8 cellular contexts compared by ENCODE assay signal in genomic region chr17:41917192-41917591, GRCh38. TPM values are rescaled to one million over a fixed set of nuclear protein-coding genes. Genes with fewer than 3 reads are reported as not detected.
DNase-seq lines count a peak whose midpoint lies in the region; ATAC-seq, FAIRE-seq and TF ChIP-seq lines count a peak whose summit lies in the region.

No MANE protein-coding gene starts in this region.

- no peaks in the 10 kb centered on the region for H3K27me3 Mint-ChIP-seq in MCF 10A (ENCODE audit: insufficient read depth, unreplicated experiment)

- ATAC-seq in IMR-90 (ENCODE audit: low read depth) (no peak), GM18511 (IDR thresholded peaks at IDR 0.05; ENCODE audit: unreplicated experiment) (no peak), HG03342 (IDR thresholded peaks at IDR 0.05; ENCODE audit: unreplicated experiment) (no peak)

- TF ChIP-seq CTCF in IMR-90 (conservative IDR thresholded peaks at IDR 0.05; ENCODE audit: low read depth, low read length) (no peak), MCF 10A (IDR thresholded peaks at IDR 0.05; ENCODE audit: unreplicated experiment) (no peak)

- H3K36me3 Mint-ChIP-seq in MCF 10A (ENCODE audit: insufficient read depth, unreplicated experiment): peaks cover 26% of the 10 kb centered on the region

- TF ChIP-seq POLR2A in IMR-90 (IDR thresholded peaks at IDR 0.05; ENCODE audit: low read depth, low read length): peak; percentile 70; the same call in 1 of the 2 replicates
- TF ChIP-seq POLR2A in H54 (IDR thresholded peaks at IDR 0.05; ENCODE audit: low read depth, low read length): no peak

- H3K27ac Mint-ChIP-seq in MCF 10A (ENCODE audit: low read depth, unreplicated experiment): peak overlapping the region; percentile 16

- intact Hi-C loops in IMR-90 (cut with micrococcal nuclease): no loop called here
- intact Hi-C loops in MCF 10A (cut with micrococcal nuclease): no loop called here

- H2AFZ ChIP-seq in IMR-90 (replicated peaks; ENCODE audit: low read length, poor library complexity): no peak overlapping the region

- H3K4ac ChIP-seq in IMR-90 (ENCODE audit: low read depth, low read length): no peak overlapping the region

- 43% methylated on average over 1 of the region's 4 CpGs; no CpG with 5 or more reads in 1 of the 2 experiments for WGBS in IMR-90 (ENCODE audit: extremely low coverage in 2 of 2, insufficient read length in 1 of 2), 2 experiments

- no peak for TF ChIP-seq RAD21 in IMR-90 (IDR thresholded peaks at IDR 0.05; ENCODE audit: low read length)

- peak overlapping the region; percentile 72; the same call in 1 of the 2 replicates for H3K4me3 ChIP-seq in IMR-90 (ENCODE audit: insufficient read depth, low read depth, low read length)

- peaks cover 15% of the 10 kb centered on the region for H3K36me3 ChIP-seq in IMR-90 (ENCODE audit: control insufficient read depth, insufficient read depth, low read length)

- no peak overlapping the region; a peak in 1 of 4 replicates for H4K8ac ChIP-seq in IMR-90 (ENCODE audit: low read depth in 2 of 2, low read length in 2 of 2)

- CTCF ChIA-PET in IMR-90 (lab: Yijun Ruan, JAX): no interaction called here
- CTCF ChIA-PET in MCF 10A (lab: Yijun Ruan, JAX): interaction anchor here (0.5 to 0.8 kb wide), 3 partner anchors 60 to 108 kb away, joined by 3 to 5 read pairs (median 3); no protein-coding TSS in a partner anchor

- peak overlapping the region; percentile 86 for H3K23ac ChIP-seq in IMR-90 (ENCODE audit: low read depth, low read length)

- BruUV-seq in IMR-90 (replicated peaks; lab: Mats Ljungman, UMichigan): no TSS peak
- no TSS peak for BruUV-seq in MCF 10A (replicated peaks; lab: Mats Ljungman, UMichigan)

- no peak overlapping the region for H2BK20ac ChIP-seq in IMR-90 (ENCODE audit: low read depth, low read length)

- H3K9me1 ChIP-seq in IMR-90 (ENCODE audit: insufficient read depth, low read length): peaks cover 39% of the 10 kb centered on the region

- H2AK9ac ChIP-seq in IMR-90 (replicated peaks; ENCODE audit: low read depth, low read length, poor library complexity): peak overlapping the region; percentile 1

- no peaks in the 10 kb centered on the region for H3K9me3 Mint-ChIP-seq in MCF 10A (ENCODE audit: unreplicated experiment)

- H3K18ac ChIP-seq in IMR-90 (ENCODE audit: low read depth, low read length): no peak overlapping the region

- peak; percentile 77 for DNase-seq in Ammon's horn (ENCODE audit: low spot score)
- peak; percentile 59 for DNase-seq in IMR-90
- peak; percentile 16 for DNase-seq in MCF 10A (ENCODE audit: unreplicated experiment)
- DNase-seq in medulla oblongata (ENCODE audit: extremely low spot score): peak; percentile 58
- DNase-seq in H54 (ENCODE audit: insufficient read length, low spot score): no peak
- no peak for DNase-seq in putamen (ENCODE audit: low spot score)

- H3K4me1 Mint-ChIP-seq in MCF 10A (ENCODE audit: insufficient read depth, unreplicated experiment): peaks cover 30% of the 10 kb centered on the region

- H4K20me1 ChIP-seq in IMR-90 (ENCODE audit: insufficient read depth, low read length): peaks cover 61% of the 10 kb centered on the region

- H3K14ac ChIP-seq in IMR-90 (replicated peaks; ENCODE audit: low read depth, low read length): peak overlapping the region; percentile 99; the same call in 1 of the 2 replicates

- H3K4me2 ChIP-seq in IMR-90 (ENCODE audit: low read depth, low read length): peak overlapping the region; percentile 95

- H3K79me1 ChIP-seq in IMR-90 (ENCODE audit: low read depth in 1 of 2, low read length in 2 of 2): peaks cover 12 to 68% of the 10 kb centered on the region in 2 experiments

- no peak overlapping the region for H2BK120ac ChIP-seq in IMR-90 (ENCODE audit: low read depth, low read length)

- H2BK5ac ChIP-seq in IMR-90 (ENCODE audit: low read depth, low read length, poor library complexity, severe bottlenecking): no peak overlapping the region

- no peak overlapping the region for H2BK15ac ChIP-seq in IMR-90 (ENCODE audit: low read depth, low read length)

- H3K4me1 ChIP-seq in IMR-90 (ENCODE audit: control insufficient read depth, insufficient read depth, low read length): peaks cover 27% of the 10 kb centered on the region

- no peak overlapping the region for H4K5ac ChIP-seq in IMR-90 (ENCODE audit: low read depth, low read length)

- peak overlapping the region; percentile 5; the same call in 1 of the 2 replicates for H3K27ac ChIP-seq in IMR-90 (ENCODE audit: insufficient read depth, low read length)

- no peak overlapping the region for H4K91ac ChIP-seq in IMR-90 (ENCODE audit: insufficient read depth, low read depth, low read length)

- peak overlapping the region; percentile 87 for H3K9ac ChIP-seq in IMR-90 (ENCODE audit: low read depth, low read length)

- H3K9me3 ChIP-seq in IMR-90 (ENCODE audit: control insufficient read depth, insufficient read depth, low read length): no peaks in the 10 kb centered on the region

- in situ Hi-C loops in IMR-90 (cut with MboI; ENCODE audit: low sequenced_read_pairs): no loop called here

- peak overlapping the region; percentile 87 for H3K4me3 Mint-ChIP-seq in MCF 10A (ENCODE audit: unreplicated experiment)

- no peak overlapping the region for H2AK5ac ChIP-seq in IMR-90 (ENCODE audit: low read depth, low read length)

- FAIRE-seq in H54 (lab: Jason Lieb, UNC): no peak

- no peak overlapping the region for H3K56ac ChIP-seq in IMR-90 (ENCODE audit: extremely low read depth, insufficient read depth, low read length)

- no peaks in the 10 kb centered on the region for H3K27me3 ChIP-seq in IMR-90 (ENCODE audit: control insufficient read depth, insufficient read depth, low read length)

- dilution Hi-C loops in IMR-90 (cut with HindIII; ENCODE audit: low sequenced_read_pairs, unreplicated experiment): no loop called here

- POLR2A ChIA-PET in IMR-90 (lab: Charles Lee; ENCODE audit: unreplicated experiment): no interaction called here
- POLR2A ChIA-PET in MCF 10A (lab: Yijun Ruan, JAX): interaction anchor here (0.5 to 6.0 kb wide), 16 partner anchors 8 to 1344 kb away, joined by 3 to 101 read pairs (median 11); partner anchors contain the start of genes CNP, DNAJC7, EIF1 and JUP

TF ChIP-seq in IMR-90, 13 proteins besides CTCF, POLR2A, EP300 and RAD21:
- TF ChIP-seq MAZ (IDR thresholded peaks at IDR 0.05; ENCODE audit: borderline replicate concordance, low read depth, low read length): 0 out of 2 replicates have a peak, but pooled peaks have one; percentile 19
- no peak for TF ChIP-seq BHLHE40 (IDR thresholded peaks at IDR 0.05; ENCODE audit: low read depth, low read length)

RNA-seq across cellular contexts. Expression of gene ACLY, which starts 1.6 kb away (rescaled TPM):
- total RNA-seq in IMR-90 (2012; rRNA removed): 228 and 230 TPM in 2 replicates
- 167 and 170 TPM in 2 replicates for polyA plus RNA-seq in IMR-90 (2012; rRNA removed)
- polyA plus RNA-seq in IMR-90 (2012; cell fraction: cytosol; rRNA removed): 108 and 143 TPM in 2 replicates
- polyA plus RNA-seq in IMR-90 (2012; cell fraction: nucleus; rRNA removed; ENCODE audit: low replicate concordance): 153 and 170 TPM in 2 replicates
- total RNA-seq in MCF 10A (2022): 67.7 and 67.9 TPM in 2 replicates

RNA-seq across cellular contexts. Expression of gene ODAD4, which starts 13.2 kb away (rescaled TPM):
- total RNA-seq in IMR-90 (2012; rRNA removed): 0.54 and 0.56 TPM in 2 replicates
- 0.37 and 0.38 TPM in 2 replicates for polyA plus RNA-seq in IMR-90 (2012; rRNA removed)
- polyA plus RNA-seq in IMR-90 (2012; cell fraction: cytosol; rRNA removed): 0.13 and 0.24 TPM in 2 replicates
- polyA plus RNA-seq in IMR-90 (2012; cell fraction: nucleus; rRNA removed; ENCODE audit: low replicate concordance): 0.51 and 0.54 TPM in 2 replicates
- total RNA-seq in MCF 10A (2022): 0.96 and 1.3 TPM in 2 replicates

RNA-seq across cellular contexts. Expression of gene CNP, which starts 49.4 kb away (rescaled TPM):
- total RNA-seq in IMR-90 (2012; rRNA removed): 45.5 and 50.3 TPM in 2 replicates
- 46.4 and 56.5 TPM in 2 replicates for polyA plus RNA-seq in IMR-90 (2012; rRNA removed)
- 41.3 and 45.2 TPM in 2 replicates for polyA plus RNA-seq in IMR-90 (2012; cell fraction: cytosol; rRNA removed)
- 22.1 and 29.8 TPM in 2 replicates for polyA plus RNA-seq in IMR-90 (2012; cell fraction: nucleus; rRNA removed; ENCODE audit: low replicate concordance)
- total RNA-seq in MCF 10A (2022): 42.6 and 46.2 TPM in 2 replicates

RNA-seq across cellular contexts. Expression of gene KLHL11, which starts 52.0 kb away (rescaled TPM):
- total RNA-seq in IMR-90 (2012; rRNA removed): 38.5 and 43.6 TPM in 2 replicates
- polyA plus RNA-seq in IMR-90 (2012; rRNA removed): 3.5 and 4.1 TPM in 2 replicates
- polyA plus RNA-seq in IMR-90 (2012; cell fraction: cytosol; rRNA removed): 1.5 TPM in 2 replicates
- polyA plus RNA-seq in IMR-90 (2012; cell fraction: nucleus; rRNA removed; ENCODE audit: low replicate concordance): 1.5 and 3.6 TPM in 2 replicates
- total RNA-seq in MCF 10A (2022): 19.1 and 22.3 TPM in 2 replicates

Comparison
In these comparisons a context has a peak if more than half of its experiments do, and no peak if none do; other contexts are left out.
1. DNase-seq: peak in Ammon's horn (single experiment), IMR-90 (single experiment), MCF 10A (single experiment) and medulla oblongata (single experiment); none in H54 (single experiment) and putamen (single experiment).